14 cellular contexts compared by ENCODE assay signal in the genomic region with DNA sequence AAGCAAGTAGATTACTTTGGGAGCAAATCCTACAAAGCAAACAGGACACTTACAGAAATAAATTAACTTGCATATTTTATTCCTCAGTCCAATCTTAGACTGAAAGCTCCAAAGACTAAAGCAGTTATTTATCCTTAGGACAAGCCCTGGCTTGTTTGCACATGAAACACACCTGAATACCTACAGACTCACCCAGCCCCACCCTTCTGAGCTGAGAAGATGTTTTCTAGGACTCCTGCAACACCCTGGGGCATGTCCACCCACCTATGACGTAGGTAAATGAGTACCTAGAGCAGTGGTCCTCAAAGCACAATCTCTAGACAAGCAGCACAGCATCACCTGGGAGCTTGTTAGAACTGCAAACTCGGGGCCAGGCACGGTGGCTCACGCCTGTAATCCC.
DNase-seq lines count a peak whose midpoint lies in the region; ATAC-seq and TF ChIP-seq lines count a peak whose summit lies in the region.
"Had no signal": no experiment of that assay in that cellular context is flagged by ENCODE, and none has a peak within 500 bp of the region (broad histone marks: within the 10 kb centered on the region; RNA-seq: fewer than 3 reads in every experiment).

No MANE protein-coding gene starts in this region.

- H2BK15ac ChIP-seq in neuronal stem cell (ENCODE audit: low read length): no peak overlapping the region

- no peak overlapping the region for H2BK12ac ChIP-seq in neuronal stem cell (ENCODE audit: low read length)

- no peak overlapping the region for H3K9ac ChIP-seq in neuronal stem cell (ENCODE audit: low read depth, low read length, poor library complexity)

- no peak overlapping the region for H4K91ac ChIP-seq in neuronal stem cell (ENCODE audit: low read depth, low read length, poor library complexity)

- H3K27me3 ChIP-seq in RWPE2 (ENCODE audit: insufficient read depth, poor library complexity, severe bottlenecking) (no peaks in the 10 kb centered on the region), neuronal stem cell (ENCODE audit: control insufficient read depth in 3 of 3, insufficient read depth in 3 of 3, low read depth in 1 of 3, low read length in 3 of 3) (peaks cover 0 to 4% (median 0%) of the 10 kb centered on the region in 3 experiments)

- peak overlapping the region; percentile 79 for H3K18ac ChIP-seq in neuronal stem cell (ENCODE audit: low read length)

- H3K79me1 ChIP-seq in neuronal stem cell (ENCODE audit: low read depth, low read length): no peaks in the 10 kb centered on the region

- no peak overlapping the region for H2AK5ac ChIP-seq in neuronal stem cell (ENCODE audit: low read depth, low read length)

- no peak for TF ChIP-seq CTCF in RWPE2 (IDR thresholded peaks at IDR 0.05; ENCODE audit: poor library complexity, severe bottlenecking)

- H2BK120ac ChIP-seq in neuronal stem cell (ENCODE audit: low read depth, low read length): no peak overlapping the region

- H3K4me1 ChIP-seq in RWPE2 (ENCODE audit: insufficient read depth, poor library complexity, severe bottlenecking) (peaks cover 15% of the 10 kb centered on the region), neuronal stem cell (ENCODE audit: control insufficient read depth in 2 of 2, insufficient read depth in 1 of 2, low read depth in 1 of 2, low read length in 2 of 2) (peaks cover 0 to 9% of the 10 kb centered on the region in 2 donors)

- H3K23ac ChIP-seq in neuronal stem cell (ENCODE audit: low read depth, low read length, poor library complexity): no peak overlapping the region

- H2BK5ac ChIP-seq in neuronal stem cell (ENCODE audit: low read length): no peak overlapping the region

- H3K36me3 ChIP-seq in RWPE2 (ENCODE audit: low read depth) (no peaks in the 10 kb centered on the region), neuronal stem cell (replicated peaks in 1 of 2; ENCODE audit: control insufficient read depth in 2 of 2, insufficient read depth in 2 of 2, low read length in 2 of 2) (no peaks in the 10 kb centered on the region)
- H3K36me3 ChIP-seq: HAP-1 had no signal

- DNase-seq in HPDE6-E6E7 (ENCODE audit: extremely low spot score) (peak; percentile 66), RWPE2 (ENCODE audit: low spot score) (peak; percentile 97), epithelial cell of prostate (ENCODE audit: low read depth, low spot score) (peak; percentile 65), neuronal stem cell (ENCODE audit: low spot score) (no peak), SW480 (ENCODE audit: low spot score) (no peak), middle frontal gyrus (ENCODE audit: extremely low spot score, low spot score) (no peak), iPS-NIHi7 (ENCODE audit: extremely low spot score) (no peak)
- DNase-seq in central memory CD4-positive, alpha-beta T cell: no peak
- DNase-seq: C1 segment of cervical spinal cord; Calu3; CD4-positive, alpha-beta T cell; DMS 273 treated with DMSO at 0.1 percent for 48 hours had no signal

- no peak overlapping the region for H3K14ac ChIP-seq in neuronal stem cell (ENCODE audit: low read length)

- no peak overlapping the region for H4K8ac ChIP-seq in neuronal stem cell (ENCODE audit: low read depth, low read length)

- H3K9me3 ChIP-seq in RWPE2 (ENCODE audit: severe bottlenecking): no peaks in the 10 kb centered on the region
- H3K9me3 ChIP-seq in neuronal stem cell (replicated peaks in 1 of 2; ENCODE audit: control insufficient read depth in 2 of 2, insufficient read depth in 1 of 2, low read depth in 1 of 2, low read length in 2 of 2): no peaks in the 10 kb centered on the region
- H3K9me3 ChIP-seq: HAP-1 had no signal

- no peak overlapping the region for H3K4me2 ChIP-seq in neuronal stem cell (ENCODE audit: insufficient read depth, low read length, poor library complexity, severe bottlenecking)
- H3K4me2 ChIP-seq: GM23338 had no signal

- H3K27ac ChIP-seq in RWPE2 (ENCODE audit: poor library complexity, severe bottlenecking) (peak overlapping the region; percentile 65), epithelial cell of prostate (no peak overlapping the region), neuronal stem cell (replicated peaks; ENCODE audit: low read length) (no peak overlapping the region)

- H3K4ac ChIP-seq in neuronal stem cell (ENCODE audit: low read length): no peak overlapping the region

- no peak overlapping the region for H3K4me3 ChIP-seq in RWPE2 (ENCODE audit: severe bottlenecking)
- no peak overlapping the region for H3K4me3 ChIP-seq in neuronal stem cell (ENCODE audit: low read length in 2 of 2)
- H3K4me3 ChIP-seq: GM23338, HAP-1 had no signal

- no peak overlapping the region for H2AFZ ChIP-seq in neuronal stem cell (ENCODE audit: low read length)

- WGBS in neuronal stem cell (ENCODE audit: extremely low coverage in 2 of 2, insufficient read length in 2 of 2, insufficient replicate concordance in 1 of 2), 2 donors: no CpG with 5 or more reads among the region's 4 CpGs

- peak; percentile 97 for ATAC-seq in RWPE2 (ENCODE audit: low read depth)
- ATAC-seq: GM23338 had no signal

Comparison
In these comparisons a context has a peak if more than half of its experiments do, and no peak if none do; other contexts are left out.
1. DNase-seq: peak in HPDE6-E6E7 (single experiment), RWPE2 (single experiment) and epithelial cell of prostate (single experiment); none in neuronal stem cell (single experiment), SW480 (single experiment), central memory CD4-positive, alpha-beta T cell (single experiment), middle frontal gyrus (single experiment) and iPS-NIHi7 (single experiment).